ENCODE assay signal across 14 cellular contexts in the genomic region with DNA sequence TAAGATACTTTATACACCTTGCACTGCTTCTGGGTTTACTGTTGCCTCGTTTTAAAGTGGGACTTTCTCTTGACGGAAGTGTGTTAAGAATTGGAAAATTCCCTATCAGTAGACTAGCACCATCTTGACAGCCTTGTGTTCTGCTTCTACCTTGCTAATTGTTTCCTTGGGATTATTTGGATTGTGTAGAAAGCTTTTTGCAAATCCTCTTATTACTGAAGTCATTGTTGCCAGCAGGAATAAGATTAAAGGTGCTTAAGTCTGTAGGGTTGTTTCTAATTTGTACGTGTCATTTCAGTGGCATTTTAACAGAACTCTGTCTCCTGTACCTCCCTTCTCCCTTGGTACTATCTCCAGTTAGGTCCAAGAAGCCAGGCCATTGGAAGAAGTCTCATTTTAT.
DNase-seq lines count a peak whose midpoint lies in the region; ATAC-seq and TF ChIP-seq lines count a peak whose summit lies in the region.
"Had no signal": no experiment of that assay in that cellular context is flagged by ENCODE, and none has a peak within 500 bp of the region (broad histone marks: within the 10 kb centered on the region; RNA-seq: fewer than 3 reads in every experiment).

No MANE protein-coding gene starts in this region.

- ATAC-seq in GM21360 (IDR thresholded peaks at IDR 0.05; ENCODE audit: unreplicated experiment), result peak; percentile 10
- ATAC-seq: left cardiac atrium had no signal

- H3K4me3 ChIP-seq in HL-60 (replicated peaks; ENCODE audit: insufficient read depth, low read length), result 0 out of 2 replicates have a peak overlapping the region, but pooled peaks have one; percentile 0
- H3K4me3 ChIP-seq: testis had no signal

- H3K9me3 Mint-ChIP-seq in activated naive CD4-positive, alpha-beta T cell treated with anti-CD3 and anti-CD28 coated beads for 36 hours, result peaks cover 14% of the 10 kb centered on the region
- H3K9me3 Mint-ChIP-seq in endothelial cell (ENCODE audit: unreplicated experiment), result no peaks in the 10 kb centered on the region

- no peak overlapping the region for H3K4me3 Mint-ChIP-seq in activated naive CD4-positive, alpha-beta T cell treated with anti-CD3 and anti-CD28 coated beads for 36 hours
- no peak overlapping the region for H3K4me3 Mint-ChIP-seq in endothelial cell (ENCODE audit: unreplicated experiment)
- H3K4me3 Mint-ChIP-seq: activated T-helper 1 cell treated with anti-CD3 and anti-CD28 coated beads, Interleukin-12 subunit alpha, Interleukin-12 subunit beta, Interleukin-2, Interleukin-4 antibody, amounts not matched to agents 30 ng/mL and 10 ng/mL and 1 ng/mL, durations not matched to agents 14 hours and 24 hours and 36 hours; nephron; T-helper 1 cell treated with Interleukin-12 subunit alpha and Interleukin-12 subunit beta and Interleukin-4 antibody, amounts not matched to agents 30 μg/mL and 1 μg/mL, for 36 hours had no signal

- H3K27me3 Mint-ChIP-seq in activated naive CD4-positive, alpha-beta T cell treated with anti-CD3 and anti-CD28 coated beads for 36 hours (ENCODE audit: low read depth), result no peaks in the 10 kb centered on the region
- no peaks in the 10 kb centered on the region for H3K27me3 Mint-ChIP-seq in endothelial cell (ENCODE audit: unreplicated experiment)

- no peak for DNase-seq in HL-60 (ENCODE audit: low read depth in 1 of 2, low spot score in 1 of 2)
- DNase-seq in activated naive CD4-positive, alpha-beta T cell treated with anti-CD3 and anti-CD28 coated beads for 36 hours, result no peak
- no peak for DNase-seq in endothelial cell (ENCODE audit: low spot score)
- DNase-seq in SIG-M5 (lab: John Stamatoyannopoulos, UW), result no peak
- no peak for DNase-seq in activated CD4-positive, alpha-beta T cell treated with anti-CD3 and anti-CD28 coated beads, Interleukin-2, amount 50 U/mL, for 1 hour
- DNase-seq: COR-L47, HCEC 1CT, left cardiac atrium, testis had no signal

- no peak overlapping the region for H3K27ac Mint-ChIP-seq in activated naive CD4-positive, alpha-beta T cell treated with anti-CD3 and anti-CD28 coated beads for 36 hours
- no peak overlapping the region for H3K27ac Mint-ChIP-seq in endothelial cell (ENCODE audit: unreplicated experiment)
- H3K27ac Mint-ChIP-seq: activated T-helper 1 cell treated with anti-CD3 and anti-CD28 coated beads, Interleukin-12 subunit alpha, Interleukin-12 subunit beta, Interleukin-2, Interleukin-4 antibody, amounts not matched to agents 30 ng/mL and 10 ng/mL and 1 ng/mL, durations not matched to agents 14 hours and 24 hours and 36 hours; nephron; T-helper 1 cell treated with Interleukin-12 subunit alpha and Interleukin-12 subunit beta and Interleukin-4 antibody, amounts not matched to agents 30 μg/mL and 1 μg/mL, for 36 hours had no signal

- intact Hi-C loops in activated naive CD4-positive, alpha-beta T cell treated with anti-CD3 and anti-CD28 coated beads for 36 hours (cut with micrococcal nuclease), result no loop called here

- H3K27ac ChIP-seq in HL-60 (replicated peaks) (peak overlapping the region; percentile 89), cingulate gyrus (ENCODE audit: low read depth, low read length) (peak overlapping the region; percentile 67)
- H3K27ac ChIP-seq: testis had no signal

- TF ChIP-seq CTCF in HL-60 (IDR thresholded peaks at IDR 0.05; ENCODE audit: insufficient read depth, low read length) (no peak), endothelial cell (IDR thresholded peaks at IDR 0.05; ENCODE audit: unreplicated experiment) (no peak)

- no peaks in the 10 kb centered on the region for H3K27me3 ChIP-seq in HL-60 (ENCODE audit: insufficient read depth, poor library complexity, severe bottlenecking)
- H3K27me3 ChIP-seq: testis had no signal

- CTCF ChIA-PET in activated naive CD4-positive, alpha-beta T cell treated with anti-CD3 and anti-CD28 coated beads for 36 hours (lab: Charles Lee), result no interaction called here

- peaks cover 33% of the 10 kb centered on the region for H3K4me1 Mint-ChIP-seq in activated naive CD4-positive, alpha-beta T cell treated with anti-CD3 and anti-CD28 coated beads for 36 hours (ENCODE audit: low read depth)
- H3K4me1 Mint-ChIP-seq in endothelial cell (ENCODE audit: unreplicated experiment), result peaks cover 10% of the 10 kb centered on the region

- H3K36me3 Mint-ChIP-seq in activated naive CD4-positive, alpha-beta T cell treated with anti-CD3 and anti-CD28 coated beads for 36 hours (ENCODE audit: low read depth), result peaks cover 24% of the 10 kb centered on the region
- peaks cover 6% of the 10 kb centered on the region for H3K36me3 Mint-ChIP-seq in endothelial cell (ENCODE audit: low read depth, unreplicated experiment)
